ENCODE assay signal across 15 cellular contexts in genomic region chr15:59615661-59616060, GRCh38. TPM values are rescaled to one million over a fixed set of nuclear protein-coding genes. Genes with fewer than 3 reads are reported as not detected.
DNase-seq lines count a peak whose midpoint lies in the region; ATAC-seq and TF ChIP-seq lines count a peak whose summit lies in the region.
"Had no signal": no experiment of that assay in that cellular context is flagged by ENCODE, and none has a peak within 500 bp of the region (broad histone marks: within the 10 kb centered on the region; RNA-seq: fewer than 3 reads in every experiment).

No MANE protein-coding gene starts in this region.

- H2AFZ ChIP-seq in SU-DHL-6 (ENCODE audit: low read depth, low read length, severe bottlenecking) = peak overlapping the region; percentile 78
- H2AFZ ChIP-seq: GM23248 had no signal

- no peak overlapping the region for H3K27ac Mint-ChIP-seq in memory B cell

- H4K20me1 ChIP-seq in BLaER1 = no peaks in the 10 kb centered on the region
- no peaks in the 10 kb centered on the region for H4K20me1 ChIP-seq in SU-DHL-6 (ENCODE audit: low read depth, low read length)

- H3K4me3 ChIP-seq in BLaER1 (peak overlapping the region; percentile 47; the same call in 1 of the 2 replicates), SU-DHL-6 (ENCODE audit: insufficient read depth, low read length, poor library complexity, severe bottlenecking) (no peak overlapping the region), thyroid gland (replicated peaks in 1 of 3) (no peak overlapping the region)
- H3K4me3 ChIP-seq: GM23248, HAP-1 had no signal

- H3K27me3 ChIP-seq in BLaER1 (no peaks in the 10 kb centered on the region), SU-DHL-6 (ENCODE audit: low read length) (no peaks in the 10 kb centered on the region), thyroid gland (no peaks in the 10 kb centered on the region)
- H3K27me3 ChIP-seq: Peyer's patch had no signal

- peak overlapping the region; percentile 56 for H3K4me3 Mint-ChIP-seq in memory B cell

- H3K9me3 ChIP-seq in BLaER1 = peaks cover 13% of the 10 kb centered on the region; the same call in 1 of the 2 replicates
- no peaks in the 10 kb centered on the region for H3K9me3 ChIP-seq in SU-DHL-6 (ENCODE audit: insufficient read depth, low read length)
- H3K9me3 ChIP-seq in thyroid gland = no peaks in the 10 kb centered on the region
- H3K9me3 ChIP-seq: HAP-1, Peyer's patch, SK-N-SH had no signal

- H3K79me2 ChIP-seq in SU-DHL-6 (ENCODE audit: insufficient read depth, low read length) = no peaks in the 10 kb centered on the region

- peak overlapping the region; percentile 80 for H3K4me2 ChIP-seq in BLaER1
- no peak overlapping the region for H3K4me2 ChIP-seq in SU-DHL-6 (ENCODE audit: low read depth, low read length, poor library complexity, severe bottlenecking)
- H3K4me2 ChIP-seq: SK-N-SH had no signal

- H3K4me1 ChIP-seq in BLaER1 (peaks cover 18% of the 10 kb centered on the region), thyroid gland (peaks cover 11 to 21% of the 10 kb centered on the region in 2 donors)
- H3K4me1 ChIP-seq: HAP-1 had no signal

- peaks cover 5% of the 10 kb centered on the region for H3K9me3 Mint-ChIP-seq in memory B cell
- H3K9me3 Mint-ChIP-seq: IgD-negative memory B cell had no signal

- TF ChIP-seq POLR2A in thyroid gland (IDR thresholded peaks at IDR 0.05) = no peak

- no peaks in the 10 kb centered on the region for H3F3A ChIP-seq in SU-DHL-6 (ENCODE audit: insufficient read depth)

- H3K27me3 Mint-ChIP-seq in memory B cell = peaks cover 2% of the 10 kb centered on the region

- ATAC-seq in memory B cell (ENCODE audit: low read depth) (no peak), HG03108 (IDR thresholded peaks at IDR 0.05; ENCODE audit: unreplicated experiment) (no peak), HG02870 (IDR thresholded peaks at IDR 0.05; ENCODE audit: unreplicated experiment) (no peak)

- H3K9ac ChIP-seq in BLaER1 (no peak overlapping the region), SU-DHL-6 (ENCODE audit: low read length) (no peak overlapping the region)
- H3K9ac ChIP-seq: GM23248, SK-N-SH had no signal

- TF ChIP-seq CTCF in SU-DHL-6 (IDR thresholded peaks at IDR 0.05; ENCODE audit: insufficient read depth, low read length, poor library complexity, severe bottlenecking) (no peak), thyroid gland (IDR thresholded peaks at IDR 0.05) (no peak)

- no peaks in the 10 kb centered on the region for H3K36me3 ChIP-seq in BLaER1
- no peaks in the 10 kb centered on the region for H3K36me3 ChIP-seq in SU-DHL-6 (ENCODE audit: low read length)
- no peaks in the 10 kb centered on the region for H3K36me3 ChIP-seq in thyroid gland
- H3K36me3 ChIP-seq: HAP-1, Peyer's patch had no signal

- intact Hi-C loops in thyroid gland (cut with DNase I) = loop anchor here (10.0 kb wide), 1 partner anchor 81 kb away; no protein-coding TSS in a partner anchor

- H3K4me1 Mint-ChIP-seq in memory B cell = peaks cover 12% of the 10 kb centered on the region

- H3K36me3 Mint-ChIP-seq in memory B cell = peaks cover 3% of the 10 kb centered on the region

- DNase-seq in memory B cell (ENCODE audit: low spot score in 2 of 2) = no peak
- DNase-seq in thyroid gland = peak; percentile 57 to 67
- DNase-seq in NCI-H2081 treated with DMSO at 0.1 percent for 48 hours (lab: John Stamatoyannopoulos, UW) = no peak
- DNase-seq: SHP77 treated with DMSO at 0.1 percent for 48 hours, SK-N-SH had no signal

- H3K27ac ChIP-seq in BLaER1 = peak overlapping the region; percentile 84
- no peak overlapping the region for H3K27ac ChIP-seq in SU-DHL-6 (ENCODE audit: low read depth, low read length)
- peak overlapping the region; percentile 82 to 98 (median 92) for H3K27ac ChIP-seq in thyroid gland
- H3K27ac ChIP-seq: C4-2B, GM23248 had no signal

- 47 to 73% methylated on average over 5 of the region's 5 CpGs for WGBS in thyroid gland, 2 donors

- no peaks in the 10 kb centered on the region for H3K9me2 ChIP-seq in SU-DHL-6 (replicated peaks; ENCODE audit: insufficient read depth, low read length)
- H3K9me2 ChIP-seq: SK-N-SH had no signal

RNA-seq across cellular contexts. Expression of gene GCNT3, which starts 4.1 kb away (rescaled TPM):
- total RNA-seq in thyroid gland = 1 to 10 TPM in 2 of 4 donors, under 1 TPM in 1, not detected in 1; 0.13 to 2.2 (median 2.1) TPM
- total RNA-seq: G401, GM23248 had no signal

RNA-seq across cellular contexts. Expression of gene GTF2A2, which starts 41.7 kb away (rescaled TPM):
- total RNA-seq in thyroid gland = 10 to 100 TPM; 22.3 to 73.6 (median 37.9) TPM

Comparison
In these comparisons a context has a peak if more than half of its experiments do, and no peak if none do; other contexts are left out.
1. DNase-seq: peak in thyroid gland (2 of 2); none in memory B cell (0 of 2) and NCI-H2081 treated with DMSO at 0.1 percent for 48 hours (single experiment).